In the genomic region with DNA sequence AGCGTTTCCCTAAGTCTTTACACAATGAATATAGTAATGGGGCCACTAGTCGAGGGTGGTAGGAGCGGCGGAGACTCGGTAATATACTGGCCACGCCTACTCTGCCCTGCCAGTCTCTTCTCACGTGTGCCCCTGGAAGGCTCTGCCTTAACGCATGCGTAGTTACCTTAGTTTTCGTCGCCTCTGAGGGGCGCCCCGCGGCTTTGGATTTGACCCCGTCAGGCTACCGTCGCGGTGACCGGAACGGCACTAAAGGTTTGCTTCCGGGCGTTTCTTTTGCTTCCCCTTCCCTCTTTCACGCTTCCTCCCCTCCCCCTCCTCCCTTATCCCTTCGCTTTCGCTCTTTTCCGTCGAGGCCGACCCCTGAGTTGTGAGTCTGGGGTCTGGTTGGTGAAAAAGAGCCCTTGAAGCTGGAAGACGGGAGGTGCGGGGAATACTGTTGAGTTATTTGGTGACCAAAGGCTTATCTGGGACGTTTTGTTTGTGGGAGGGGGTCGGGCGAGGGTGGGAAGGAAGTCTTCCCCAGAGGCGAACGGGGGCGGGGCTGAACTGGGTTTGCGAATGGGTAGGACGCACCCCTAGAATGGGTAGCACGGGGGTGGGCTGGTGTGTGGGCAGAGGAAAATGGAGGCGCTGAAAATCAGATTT, we compare ENCODE assay signal across 8 cellular contexts. TPM values are rescaled to one million over a fixed set of nuclear protein-coding genes. Genes with fewer than 3 reads are reported as not detected.
DNase-seq lines count a peak whose midpoint lies in the region; ATAC-seq and TF ChIP-seq lines count a peak whose summit lies in the region.

Gene SETDB1, plus strand, starts transcription at position 270 of the 648 bp plus-strand sequence. CDS start 1,352 bp downstream, outside the sequence.

- H3K9me3 Mint-ChIP-seq in T-helper 2 cell treated with Interferon-gamma antibody and Interleukin-4, amounts not matched to agents 5 μg/mL and 100 μg/mL, for 36 hours: peaks cover 7% of the 10 kb centered on the region

- H3K9me3 ChIP-seq in ascending aorta (peaks cover 0 to 1% of the 10 kb centered on the region in 2 donors), right cardiac atrium (ENCODE audit: control insufficient read depth, low read length) (no peaks in the 10 kb centered on the region), uterus (no peaks in the 10 kb centered on the region)

- H3K27ac ChIP-seq in ascending aorta (peak within 1 kb of the TSS; percentile 71 to 84), right cardiac atrium (ENCODE audit: low read length) (peak within 1 kb of the TSS; percentile 94), uterus (peak within 1 kb of the TSS; percentile 85 to 91)

- H3K4me3 ChIP-seq in ascending aorta: peak within 1 kb of the TSS; percentile 73 to 80
- peak within 1 kb of the TSS; percentile 97 for H3K4me3 ChIP-seq in right cardiac atrium (ENCODE audit: low read length)
- H3K4me3 ChIP-seq in uterus: peak within 1 kb of the TSS; percentile 85 to 93

- H3K36me3 ChIP-seq in ascending aorta (peaks cover 20 to 34% of the 10 kb centered on the region in 2 donors), uterus (no peaks in the 10 kb centered on the region)

- H3K4me3 Mint-ChIP-seq in T-helper 2 cell treated with Interferon-gamma antibody and Interleukin-4, amounts not matched to agents 5 μg/mL and 100 μg/mL, for 36 hours: peak within 1 kb of the TSS; percentile 98

- intact Hi-C loops in ascending aorta (cut with DNase I) (loop anchor here (2.0 to 5.0 kb wide), 3 partner anchors 46 to 229 kb away; partner anchors contain the start of genes ARNT, CERS2 and GOLPH3L), right cardiac atrium (cut with DNase I) (loop anchor here in 1 of 4 donors (10.0 kb wide), 1 partner anchor 51 kb away; the partner anchor contains the start of gene ARNT), uterus (cut with DNase I; ENCODE audit: low total_unique reads) (no loop called here)

- peaks cover 22% of the 10 kb centered on the region for H3K4me1 Mint-ChIP-seq in T-helper 2 cell treated with Interferon-gamma antibody and Interleukin-4, amounts not matched to agents 5 μg/mL and 100 μg/mL, for 36 hours (ENCODE audit: low read depth)

- H3K36me3 Mint-ChIP-seq in T-helper 2 cell treated with Interferon-gamma antibody and Interleukin-4, amounts not matched to agents 5 μg/mL and 100 μg/mL, for 36 hours (ENCODE audit: low read depth): peaks cover 42% of the 10 kb centered on the region

- no peak for TF ChIP-seq CTCF in ascending aorta (IDR thresholded peaks at IDR 0.05)
- TF ChIP-seq CTCF in uterus (IDR thresholded peaks at IDR 0.05): peak in 2 of 4 experiments; percentile 4 to 29

- ATAC-seq in GM18502 (IDR thresholded peaks at IDR 0.05; ENCODE audit: poor library complexity, unreplicated experiment) (peak; percentile 79), HG02970 (IDR thresholded peaks at IDR 0.05; ENCODE audit: low FRiP score, unreplicated experiment) (peak; percentile 93), right cardiac atrium (peak; percentile 99)

- H3K27ac Mint-ChIP-seq in T-helper 2 cell treated with Interferon-gamma antibody and Interleukin-4, amounts not matched to agents 5 μg/mL and 100 μg/mL, for 36 hours: peak within 1 kb of the TSS; percentile 96

- WGBS in right cardiac atrium: under 1% methylated on average over 40 of the region's 40 CpGs

- no peaks in the 10 kb centered on the region for H3K27me3 ChIP-seq in ascending aorta
- H3K27me3 ChIP-seq in right cardiac atrium (ENCODE audit: control insufficient read depth, insufficient read depth): no peaks in the 10 kb centered on the region
- no peaks in the 10 kb centered on the region for H3K27me3 ChIP-seq in uterus

- H3K27me3 Mint-ChIP-seq in T-helper 2 cell treated with Interferon-gamma antibody and Interleukin-4, amounts not matched to agents 5 μg/mL and 100 μg/mL, for 36 hours (ENCODE audit: low read depth): no peaks in the 10 kb centered on the region

- peak; percentile 96 to 98 for DNase-seq in NCI-H1930 (lab: John Stamatoyannopoulos, UW)
- DNase-seq in T-helper 2 cell treated with Interferon-gamma antibody and Interleukin-4, amounts not matched to agents 5 μg/mL and 100 μg/mL, for 36 hours (ENCODE audit: low spot score): peak; percentile 95
- DNase-seq in ascending aorta (ENCODE audit: low spot score in 2 of 2): peak; percentile 81 to 98
- DNase-seq in right cardiac atrium: peak; percentile 97 to 98 (median 98)
- peak; percentile 90 for DNase-seq in pulmonary artery endothelial cell (ENCODE audit: low read depth, low spot score)
- peak; percentile 94 to 96 for DNase-seq in uterus

- TF ChIP-seq POLR2A in uterus (IDR thresholded peaks at IDR 0.05): peak; percentile 12 to 38

- H3K4me1 ChIP-seq in ascending aorta (peaks cover 0 to 4% of the 10 kb centered on the region in 2 donors), right cardiac atrium (ENCODE audit: control insufficient read depth, insufficient read depth, low read length) (peaks cover 3% of the 10 kb centered on the region), uterus (no peaks in the 10 kb centered on the region)

RNA-seq across cellular contexts. Expression of gene SETDB1, which starts in this region (rescaled TPM):
- total RNA-seq in ascending aorta: 21.3 TPM
- 10 to 100 TPM; 17.4 to 23.8 (median 20.3) TPM for total RNA-seq in right cardiac atrium
- 12.5 TPM for polyA plus RNA-seq in right cardiac atrium
- 36.7 and 41.7 TPM in 2 replicates for total RNA-seq in pulmonary artery endothelial cell
- total RNA-seq in uterus: 10 to 100 TPM; 21.8 to 63.2 (median 54.4) TPM

Comparison
In these comparisons a context has a peak if more than half of its experiments do, and no peak if none do; other contexts are left out.
1. Peak in every context shown above with its lines: DNase-seq, ATAC-seq, H3K4me3 ChIP-seq and H3K27ac ChIP-seq.